Comparison of ENCODE assay signal across 3 cellular contexts in the genomic region with DNA sequence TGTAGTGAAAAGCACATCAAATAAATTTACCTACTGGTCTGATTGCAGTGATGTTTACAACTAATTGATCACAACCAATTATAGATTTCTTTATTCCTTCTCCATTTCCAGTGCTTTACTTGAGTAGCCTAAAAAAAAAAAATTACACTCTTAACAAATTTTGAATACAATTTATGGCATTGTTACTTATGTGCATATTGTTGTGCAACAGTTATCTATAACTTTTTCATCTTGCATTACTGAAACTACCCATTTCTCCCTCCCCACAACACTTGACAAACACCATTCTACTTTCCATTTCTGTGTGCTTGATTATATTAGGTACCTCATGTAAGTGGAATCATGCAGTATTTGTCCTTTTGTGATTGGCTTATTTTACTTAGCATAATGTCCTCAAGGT.
TF ChIP-seq lines count a peak whose summit lies in the region.

No MANE protein-coding gene starts in this region.

TF ChIP-seq in HepG2, 621 proteins besides CTCF, POLR2A, EP300 and RAD21:
- no peak for TF ChIP-seq GTF2F1 (IDR thresholded peaks at IDR 0.05; ENCODE audit: low read length)
- peak; percentile 44; the same call in 1 of the 2 replicates for TF ChIP-seq CEBPB (IDR thresholded peaks at IDR 0.05; ENCODE audit: borderline replicate concordance, low read depth, low read length)
- TF ChIP-seq, protein P1, sequence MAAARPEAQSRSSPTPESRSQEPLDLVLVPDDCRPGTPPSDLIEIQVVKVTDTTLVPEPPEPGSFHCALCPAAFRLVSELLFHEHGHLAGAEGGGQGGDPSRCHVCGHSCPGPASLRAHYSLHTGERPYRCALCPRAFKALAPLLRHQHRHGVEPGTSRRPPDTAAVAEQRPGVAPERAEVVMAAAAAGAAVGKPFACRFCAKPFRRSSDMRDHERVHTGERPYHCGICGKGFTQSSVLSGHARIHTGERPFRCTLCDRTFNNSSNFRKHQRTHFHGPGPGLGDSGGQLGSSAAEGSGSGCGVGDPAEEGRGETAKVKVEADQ (CRISPR knock-in tag; IDR thresholded peaks at IDR 0.05; ENCODE audit: borderline replicate concordance): no peak
TF ChIP-seq in HepG2: peak in this region for 1.

TF ChIP-seq in K562, 482 proteins besides CTCF, POLR2A, EP300 and RAD21:
- TF ChIP-seq HLTF (IDR thresholded peaks at IDR 0.05): no peak
- peak; percentile 47 for TF ChIP-seq CEBPB (tag; IDR thresholded peaks at IDR 0.05)
- no peak for TF ChIP-seq CEBPG (CRISPR knock-in tag; IDR thresholded peaks at IDR 0.05)
- peak in 1 of 2 experiments; percentile 57; a peak in 3 of 4 replicates for TF ChIP-seq CEBPG (tag; conservative IDR thresholded peaks at IDR 0.05 in 1 of 2, IDR thresholded peaks at IDR 0.05 in 1 of 2)
TF ChIP-seq in K562: peak in this region for 2.

TF ChIP-seq in liver, 16 proteins besides CTCF, POLR2A, EP300 and RAD21:
- no peak for TF ChIP-seq HNF4G (IDR thresholded peaks at IDR 0.05)
